Comparison of ENCODE assay signal across 9 cellular contexts in the genomic region with DNA sequence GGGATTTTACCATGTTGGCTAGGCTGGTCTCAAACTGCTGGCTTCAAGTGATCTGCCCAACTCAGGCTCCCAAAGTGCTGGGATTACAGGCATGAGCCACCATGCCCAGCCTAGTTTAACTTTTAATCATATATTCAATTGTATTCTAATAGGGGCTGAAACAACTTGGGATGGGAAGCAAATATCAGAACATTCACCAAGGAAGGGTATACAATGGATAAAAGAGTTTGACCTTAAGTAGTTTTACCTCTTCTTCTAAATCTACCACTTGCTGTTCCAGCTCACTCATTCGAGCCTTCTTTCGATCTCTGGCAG. TPM values are rescaled to one million over a fixed set of nuclear protein-coding genes. Genes with fewer than 3 reads are reported as not detected.
DNase-seq lines count a peak whose midpoint lies in the region; TF ChIP-seq lines count a peak whose summit lies in the region.
"Had no signal": no experiment of that assay in that cellular context is flagged by ENCODE, and none has a peak within 500 bp of the region (broad histone marks: within the 10 kb centered on the region; RNA-seq: fewer than 3 reads in every experiment).

No MANE protein-coding gene starts in this region.

- no peak overlapping the region for H2BK15ac ChIP-seq in mesendoderm (replicated peaks; ENCODE audit: low read depth)

- H3K23ac ChIP-seq in mesendoderm (ENCODE audit: low read length): no peak overlapping the region

- H3K27ac ChIP-seq in mesendoderm (ENCODE audit: low read depth, low read length) (no peak overlapping the region), uterus (peak overlapping the region; percentile 100)

- H3K56ac ChIP-seq in mesendoderm (ENCODE audit: low read length): peak overlapping the region; percentile 78

- H3K9me3 ChIP-seq in uterus: no peaks in the 10 kb centered on the region

- H4K5ac ChIP-seq in mesendoderm (ENCODE audit: low read length): no peak overlapping the region

- peaks cover 8% of the 10 kb centered on the region for H3K79me1 ChIP-seq in mesendoderm (ENCODE audit: low read length)

- intact Hi-C loops in uterus (cut with DNase I; ENCODE audit: low total_unique reads): no loop called here

- no peak overlapping the region for H2AK5ac ChIP-seq in mesendoderm (ENCODE audit: low read length)

- DNase-seq in stimulated activated CD4-positive, alpha-beta T cell treated with anti-CD3 and anti-CD28 coated beads, Interleukin-15, amount 100 ng/mL, for 24 hours: peak; percentile 41
- DNase-seq in stimulated activated CD4-positive, alpha-beta T cell treated with anti-CD3 and anti-CD28 coated beads, Interleukin-2, amount 100 ng/mL, for 48 hours: no peak
- DNase-seq in astrocyte of the cerebellum (ENCODE audit: low read depth) (no peak), mesendoderm (no peak), uterus (no peak), cortex of kidney (lab: John Stamatoyannopoulos, UW) (no peak), NCI-H1417 treated with DMSO at 0.1 percent for 48 hours (lab: John Stamatoyannopoulos, UW) (no peak), glomerular visceral epithelial cell (ENCODE audit: extremely low spot score) (no peak)
- DNase-seq: NCI-H2081 treated with DMSO at 0.1 percent for 48 hours had no signal

- H3K27me3 ChIP-seq in mesendoderm (ENCODE audit: insufficient read depth, low read length, poor library complexity): no peaks in the 10 kb centered on the region
- H3K27me3 ChIP-seq in uterus: no peaks in the 10 kb centered on the region

- H3K18ac ChIP-seq in mesendoderm (ENCODE audit: low read length): no peak overlapping the region

- H3K4me2 ChIP-seq in mesendoderm (ENCODE audit: low read length): peak overlapping the region; percentile 73

- H3K36me3 ChIP-seq in mesendoderm (ENCODE audit: control insufficient read depth, insufficient read depth, low read length): peaks cover 13% of the 10 kb centered on the region
- H3K36me3 ChIP-seq in uterus: no peaks in the 10 kb centered on the region

- peaks cover 33% of the 10 kb centered on the region for H3K79me2 ChIP-seq in mesendoderm (ENCODE audit: control insufficient read depth, insufficient read depth, low read length)

- H3K4me1 ChIP-seq in mesendoderm (ENCODE audit: control insufficient read depth, low read depth, low read length): peaks cover 3% of the 10 kb centered on the region
- peaks cover 4 to 10% of the 10 kb centered on the region in 2 donors for H3K4me1 ChIP-seq in uterus

- H2BK120ac ChIP-seq in mesendoderm (ENCODE audit: low read depth, low read length): no peak overlapping the region

- peak overlapping the region; percentile 99 for H3K9ac ChIP-seq in mesendoderm (ENCODE audit: low read length)

- no peak overlapping the region for H2BK5ac ChIP-seq in mesendoderm (ENCODE audit: low read length)

- no peak overlapping the region for H3K4ac ChIP-seq in mesendoderm (ENCODE audit: low read depth, low read length)

- TF ChIP-seq POLR2A in uterus (IDR thresholded peaks at IDR 0.05): no peak

- in situ Hi-C loops in astrocyte of the cerebellum (cut with HindIII; ENCODE audit: low sequenced_read_pairs): no loop called here

- TF ChIP-seq CTCF in astrocyte of the cerebellum (IDR thresholded peaks at IDR 0.05; ENCODE audit: low read depth, low read length, missing control alignments): no peak
- no peak for TF ChIP-seq CTCF in uterus (IDR thresholded peaks at IDR 0.05)

- no peak overlapping the region for H4K8ac ChIP-seq in mesendoderm (ENCODE audit: low read depth, low read length)

- H3K4me3 ChIP-seq in astrocyte of the cerebellum (ENCODE audit: low read depth, low read length) (peak overlapping the region; percentile 61), mesendoderm (ENCODE audit: low read length) (peak overlapping the region; percentile 67), uterus (peak overlapping the region; percentile 90 to 92)

- WGBS in mesendoderm (ENCODE audit: extremely low coverage, insufficient coverage, low lambda C conversion rate): no CpG with 5 or more reads among the region's 2 CpGs

RNA-seq across cellular contexts. Expression of a gene that starts 1.6 kb away (rescaled TPM):
- 129 TPM for polyA plus RNA-seq in mesendoderm (2013, experiment 1 of 2)
- 129 TPM for polyA plus RNA-seq in mesendoderm (2013, experiment 2 of 2)
- 100 to 1,000 TPM in 3 of 4 donors, 10 to 100 TPM in 1; 64.0 to 231 (median 163) TPM for total RNA-seq in uterus

RNA-seq across cellular contexts. Expression of a gene that starts 26.3 kb away (rescaled TPM):
- polyA plus RNA-seq in mesendoderm (2013, experiment 1 of 2): 26.3 TPM
- polyA plus RNA-seq in mesendoderm (2013, experiment 2 of 2): 25.9 TPM
- 10 to 100 TPM; 13.8 to 49.8 (median 19.5) TPM for total RNA-seq in uterus

RNA-seq across cellular contexts. Expression of a gene that starts 56.9 kb away (rescaled TPM):
- polyA plus RNA-seq in mesendoderm (2013, experiment 1 of 2): 17.2 TPM
- polyA plus RNA-seq in mesendoderm (2013, experiment 2 of 2): 17.8 TPM
- 10 to 100 TPM; 13.6 to 52.4 (median 15.9) TPM for total RNA-seq in uterus

RNA-seq across cellular contexts. Expression of a gene that starts 57.1 kb away (rescaled TPM):
- polyA plus RNA-seq in mesendoderm (2013, experiment 1 of 2): 55.2 TPM
- polyA plus RNA-seq in mesendoderm (2013, experiment 2 of 2): 55.9 TPM
- total RNA-seq in uterus: 10 to 100 TPM in 1 of 4 donors, 1 to 10 TPM in 1, under 1 TPM in 1, not detected in 1; 0.26 to 14.5 (median 8.4) TPM
